In genomic region chr5:103293099-103293498, GRCh38 we compare ENCODE assay signal across 15 cellular contexts. TPM values are rescaled to one million over a fixed set of nuclear protein-coding genes. Genes with fewer than 3 reads are reported as not detected.
DNase-seq lines count a peak whose midpoint lies in the region; ATAC-seq and TF ChIP-seq lines count a peak whose summit lies in the region.
"Had no signal": no experiment of that assay in that cellular context is flagged by ENCODE, and none has a peak within 500 bp of the region (broad histone marks: within the 10 kb centered on the region; RNA-seq: fewer than 3 reads in every experiment).

No MANE protein-coding gene starts in this region.

- POLR2A ChIA-PET in PC-3 (lab: Charles Lee; ENCODE audit: unreplicated experiment) = no interaction called here

- intact Hi-C loops in PC-3 (cut with micrococcal nuclease) = no loop called here
- intact Hi-C loops in right lobe of liver (cut with DNase I) = no loop called here

- no peak overlapping the region for H3K4me3 ChIP-seq in neural progenitor cell
- no peak overlapping the region for H3K4me3 ChIP-seq in PC-3 (ENCODE audit: low read length)
- H3K4me3 ChIP-seq in right lobe of liver = no peak overlapping the region
- H3K4me3 ChIP-seq in H7 (ENCODE audit: insufficient read depth, low read depth, low read length) = no peak overlapping the region

- no peaks in the 10 kb centered on the region for H3K9me3 ChIP-seq in neural progenitor cell (ENCODE audit: low read depth)
- no peaks in the 10 kb centered on the region for H3K9me3 ChIP-seq in PC-3 (ENCODE audit: low read length)
- H3K9me3 ChIP-seq in right lobe of liver = no peaks in the 10 kb centered on the region

- TF ChIP-seq CTCF in neural progenitor cell (IDR thresholded peaks at IDR 0.05) (no peak), PC-3 (conservative IDR thresholded peaks at IDR 0.05; ENCODE audit: low read depth, low read length) (no peak), right lobe of liver (IDR thresholded peaks at IDR 0.05) (no peak)

- H3K27ac ChIP-seq in neural progenitor cell = no peak overlapping the region
- H3K27ac ChIP-seq in PC-3 (ENCODE audit: low read length) = no peak overlapping the region
- H3K27ac ChIP-seq in right lobe of liver = no peak overlapping the region

- peaks cover 26% of the 10 kb centered on the region for H3K4me1 Mint-ChIP-seq in neural progenitor cell
- H3K4me1 Mint-ChIP-seq: B cell, CD14-positive monocyte had no signal

- H3K9ac ChIP-seq in neural progenitor cell (no peak overlapping the region), PC-3 (ENCODE audit: low read length) (no peak overlapping the region)

- no peaks in the 10 kb centered on the region for H3K36me3 Mint-ChIP-seq in neural progenitor cell
- H3K36me3 Mint-ChIP-seq: CD14-positive monocyte; CD8-positive, alpha-beta T cell had no signal

- H3K4me2 ChIP-seq in neural progenitor cell = no peak overlapping the region
- no peak overlapping the region for H3K4me2 ChIP-seq in PC-3 (ENCODE audit: low read length)

- ATAC-seq in PC-3 (no peak), right lobe of liver (no peak)
- ATAC-seq: CD8-positive, alpha-beta T cell; HCT116; HepG2 had no signal

- no peak overlapping the region for H3K4me3 Mint-ChIP-seq in neural progenitor cell
- H3K4me3 Mint-ChIP-seq: B cell; CD14-positive monocyte; CD8-positive, alpha-beta T cell had no signal

- CTCF ChIA-PET in PC-3 (lab: Charles Lee) = no interaction called here

- H3K9me2 ChIP-seq in PC-3 (replicated peaks; ENCODE audit: low read length) = no peaks in the 10 kb centered on the region

- H4K20me1 ChIP-seq in neural progenitor cell (ENCODE audit: low read depth) (no peaks in the 10 kb centered on the region), PC-3 (ENCODE audit: low read length) (no peaks in the 10 kb centered on the region)

- H3K79me2 ChIP-seq in neural progenitor cell (ENCODE audit: low read depth) = no peaks in the 10 kb centered on the region
- H3K79me2 ChIP-seq in PC-3 (ENCODE audit: low read length) = no peaks in the 10 kb centered on the region

- H3K36me3 ChIP-seq in neural progenitor cell = no peaks in the 10 kb centered on the region
- no peaks in the 10 kb centered on the region for H3K36me3 ChIP-seq in PC-3 (ENCODE audit: low read depth, low read length)
- H3K36me3 ChIP-seq in right lobe of liver = no peaks in the 10 kb centered on the region
- no peaks in the 10 kb centered on the region for H3K36me3 ChIP-seq in H7 (replicated peaks; ENCODE audit: control insufficient read depth, insufficient read depth, low read length)

- BruUV-seq in PC-3 (replicated peaks; lab: Mats Ljungman, UMichigan) = no TSS peak

- H3K27me3 ChIP-seq in neural progenitor cell (no peaks in the 10 kb centered on the region), PC-3 (ENCODE audit: low read length) (no peaks in the 10 kb centered on the region), right lobe of liver (no peaks in the 10 kb centered on the region), H7 (ENCODE audit: control insufficient read depth, insufficient read depth, low read length) (no peaks in the 10 kb centered on the region)

- H3K9me3 Mint-ChIP-seq in neural progenitor cell = no peaks in the 10 kb centered on the region
- H3K9me3 Mint-ChIP-seq: CD14-positive monocyte; CD8-positive, alpha-beta T cell had no signal

- H3K27ac Mint-ChIP-seq in neural progenitor cell = peak overlapping the region; percentile 72
- H3K27ac Mint-ChIP-seq: B cell; CD14-positive monocyte; CD8-positive, alpha-beta T cell had no signal

- DNase-seq in EH (ENCODE audit: low read depth) (peak; percentile 22), glomerular visceral epithelial cell (ENCODE audit: extremely low spot score) (peak; percentile 4), neural progenitor cell (ENCODE audit: low spot score) (no peak), PC-3 (no peak), amygdala (lab: John Stamatoyannopoulos, UW) (no peak), right lobe of liver (no peak), H7 (no peak)
- DNase-seq: CD8-positive, alpha-beta T cell; COR-L47; DND-41; GF-D8 had no signal

- H3K4me1 ChIP-seq in neural progenitor cell = peaks cover 14% of the 10 kb centered on the region
- H3K4me1 ChIP-seq in PC-3 (ENCODE audit: insufficient read depth, low read length) = no peaks in the 10 kb centered on the region
- no peaks in the 10 kb centered on the region for H3K4me1 ChIP-seq in right lobe of liver

- H3K27me3 Mint-ChIP-seq in neural progenitor cell (ENCODE audit: insufficient read depth, low read depth) = no peaks in the 10 kb centered on the region
- H3K27me3 Mint-ChIP-seq: B cell had no signal

- H3F3A ChIP-seq in neural progenitor cell (ENCODE audit: low read depth) = no peaks in the 10 kb centered on the region
- H3F3A ChIP-seq in PC-3 (ENCODE audit: low read length, unreplicated experiment) = no peaks in the 10 kb centered on the region

- no peak overlapping the region for H2AFZ ChIP-seq in neural progenitor cell (replicated peaks)
- no peak overlapping the region for H2AFZ ChIP-seq in PC-3 (ENCODE audit: low read length)

- no peak for TF ChIP-seq POLR2A in right lobe of liver (IDR thresholded peaks at IDR 0.05)

- WGBS in right lobe of liver (ENCODE audit: insufficient coverage, low coverage, low lambda C conversion rate, missing lambda C conversion rate) = 100% methylated on average over 1 of the region's 1 CpG

RNA-seq across cellular contexts. Expression of gene MACIR, which starts 34.5 kb away (rescaled TPM):
- total RNA-seq in neural progenitor cell (ENCODE audit: low replicate concordance) = 22.5 and 26.3 TPM in 2 replicates
- 15.1 and 22.2 TPM in 2 replicates for total RNA-seq in PC-3 (2014; rRNA removed)
- 1 to 10 TPM in 2 of 6 experiments, under 1 TPM in 4; 0.37 to 1.9 (median 0.75) TPM for total RNA-seq in right lobe of liver
- 15.0 and 16.0 TPM in 2 replicates for total RNA-seq in H7 (2014; rRNA removed; shearing (Covaris generic))

Comparison
In these comparisons a context has a peak if more than half of its experiments do, and no peak if none do; other contexts are left out.
1. DNase-seq: peak in EH (single experiment) and glomerular visceral epithelial cell (single experiment); none in neural progenitor cell (single experiment), PC-3 (single experiment), amygdala (0 of 56), right lobe of liver (0 of 3) and H7 (single experiment).